14 cellular contexts compared by ENCODE assay signal in genomic region chr3:66304293-66304692, GRCh38.
DNase-seq lines count a peak whose midpoint lies in the region; ATAC-seq and TF ChIP-seq lines count a peak whose summit lies in the region.
"Had no signal": no experiment of that assay in that cellular context is flagged by ENCODE, and none has a peak within 500 bp of the region (broad histone marks: within the 10 kb centered on the region; RNA-seq: fewer than 3 reads in every experiment).

No MANE protein-coding gene starts in this region.

- H3K4me3 ChIP-seq in PC-9, result no peak overlapping the region
- H3K4me3 ChIP-seq: dorsolateral prefrontal cortex, pancreas, vagina had no signal

- peaks cover 62% of the 10 kb centered on the region for H3K4me1 Mint-ChIP-seq in CD4-positive, alpha-beta T cell (ENCODE audit: low read depth)
- H3K4me1 Mint-ChIP-seq in activated B cell treated with CpG ODN at 0.5 μM for 24 hours (peaks cover 44% of the 10 kb centered on the region), mesothelial cell of epicardium (peaks cover 25% of the 10 kb centered on the region)

- no peaks in the 10 kb centered on the region for H3F3A ChIP-seq in PC-9 (ENCODE audit: insufficient read depth, low read depth)

- no peaks in the 10 kb centered on the region for H3K27me3 ChIP-seq in CD4-positive, alpha-beta T cell (ENCODE audit: control insufficient read depth, insufficient read depth, low read length)
- H3K27me3 ChIP-seq in PC-9 (ENCODE audit: insufficient read depth, low read depth), result no peaks in the 10 kb centered on the region
- H3K27me3 ChIP-seq: dorsolateral prefrontal cortex, pancreas, vagina had no signal

- H3K27me3 Mint-ChIP-seq in CD4-positive, alpha-beta T cell, result no peaks in the 10 kb centered on the region
- H3K27me3 Mint-ChIP-seq in activated B cell treated with CpG ODN at 0.5 μM for 24 hours, result no peaks in the 10 kb centered on the region
- H3K27me3 Mint-ChIP-seq in mesothelial cell of epicardium (ENCODE audit: low read depth), result no peaks in the 10 kb centered on the region

- no peak for ATAC-seq in CD4-positive, alpha-beta T cell (ENCODE audit: poor library complexity)
- peak; percentile 50 for ATAC-seq in GM18505 (IDR thresholded peaks at IDR 0.05; ENCODE audit: unreplicated experiment)
- no peak for ATAC-seq in activated B cell treated with CpG ODN at 0.5 μM for 24 hours (ENCODE audit: low read depth)
- no peak for ATAC-seq in HG02885 (IDR thresholded peaks at IDR 0.05; ENCODE audit: poor library complexity, unreplicated experiment)
- ATAC-seq in GM19467 (IDR thresholded peaks at IDR 0.05; ENCODE audit: unreplicated experiment), result no peak
- no peak for ATAC-seq in HG03378 (IDR thresholded peaks at IDR 0.05; ENCODE audit: unreplicated experiment)
- ATAC-seq: pancreas had no signal

- H3K4me1 ChIP-seq in PC-9 (replicated peaks; ENCODE audit: insufficient read depth), result no peaks in the 10 kb centered on the region
- H3K4me1 ChIP-seq: vagina had no signal

- H4K20me1 ChIP-seq in PC-9 (ENCODE audit: insufficient read depth), result no peaks in the 10 kb centered on the region

- no peak for DNase-seq in CD4-positive, alpha-beta T cell
- no peak for DNase-seq in activated B cell treated with CpG ODN at 0.5 μM for 24 hours
- DNase-seq in mesothelial cell of epicardium (ENCODE audit: low spot score in 2 of 2, unreplicated experiment in 2 of 2), result no peak
- no peak for DNase-seq in PC-9
- DNase-seq: DMS79, dorsolateral prefrontal cortex, NCI-H510A treated with DMSO at 0.1 percent for 48 hours, pancreas had no signal

- peaks cover 4% of the 10 kb centered on the region for H3K9me3 Mint-ChIP-seq in CD4-positive, alpha-beta T cell
- H3K9me3 Mint-ChIP-seq in activated B cell treated with CpG ODN at 0.5 μM for 24 hours, result no peaks in the 10 kb centered on the region
- peaks cover 3% of the 10 kb centered on the region for H3K9me3 Mint-ChIP-seq in mesothelial cell of epicardium

- H3K4me3 Mint-ChIP-seq in CD4-positive, alpha-beta T cell, result peak overlapping the region; percentile 43
- H3K4me3 Mint-ChIP-seq in activated B cell treated with CpG ODN at 0.5 μM for 24 hours, result peak overlapping the region; percentile 17
- H3K4me3 Mint-ChIP-seq in mesothelial cell of epicardium, result no peak overlapping the region

- POLR2A ChIA-PET in CD4-positive, alpha-beta T cell (lab: Charles Lee), result interaction anchor here (0.6 to 0.8 kb wide), 2 partner anchors 73 to 132 kb away, joined by 3 to 4 read pairs; no protein-coding TSS in a partner anchor
- POLR2A ChIA-PET in activated B cell treated with CpG ODN at 0.5 μM for 24 hours (lab: Charles Lee), result interaction anchor here (2.7 kb wide), 1 partner anchor 18 kb away, joined by 18 read pairs; no protein-coding TSS in a partner anchor
- POLR2A ChIA-PET in PC-9 (lab: Charles Lee; ENCODE audit: unreplicated experiment), result no interaction called here

- peak overlapping the region; percentile 98 for H3K27ac Mint-ChIP-seq in CD4-positive, alpha-beta T cell
- H3K27ac Mint-ChIP-seq in activated B cell treated with CpG ODN at 0.5 μM for 24 hours (peak overlapping the region; percentile 62), mesothelial cell of epicardium (peak overlapping the region; percentile 15)

- peak overlapping the region; percentile 7 for H3K27ac ChIP-seq in CD4-positive, alpha-beta T cell (ENCODE audit: low read depth, low read length)
- no peak overlapping the region for H3K27ac ChIP-seq in PC-9
- H3K27ac ChIP-seq: dorsolateral prefrontal cortex, pancreas, VCaP had no signal

- H3K79me2 ChIP-seq in PC-9 (ENCODE audit: low read depth), result no peaks in the 10 kb centered on the region

- BruUV-seq in PC-9 (replicated peaks; lab: Mats Ljungman, UMichigan), result no TSS peak

- no peaks in the 10 kb centered on the region for H3K9me2 ChIP-seq in PC-9 (ENCODE audit: insufficient read depth)

- TF ChIP-seq CTCF in CD4-positive, alpha-beta T cell (IDR thresholded peaks at IDR 0.05), result no peak
- TF ChIP-seq CTCF in activated B cell treated with CpG ODN at 0.5 μM for 24 hours (IDR thresholded peaks at IDR 0.05) (no peak), mesothelial cell of epicardium (IDR thresholded peaks at IDR 0.05; ENCODE audit: unreplicated experiment) (no peak), PC-9 (conservative IDR thresholded peaks at IDR 0.05) (no peak)

- H3K9me3 ChIP-seq in CD4-positive, alpha-beta T cell (ENCODE audit: control insufficient read depth, low read length), result no peaks in the 10 kb centered on the region
- H3K9me3 ChIP-seq in PC-9 (ENCODE audit: insufficient read depth, low read depth), result no peaks in the 10 kb centered on the region
- H3K9me3 ChIP-seq: pancreas, vagina had no signal

- H3K36me3 ChIP-seq in PC-9 (ENCODE audit: low read depth), result no peaks in the 10 kb centered on the region
- H3K36me3 ChIP-seq: pancreas, vagina had no signal

- peaks cover 5% of the 10 kb centered on the region for H3K36me3 Mint-ChIP-seq in CD4-positive, alpha-beta T cell (ENCODE audit: low read depth)
- H3K36me3 Mint-ChIP-seq in activated B cell treated with CpG ODN at 0.5 μM for 24 hours (ENCODE audit: low read depth) (peaks cover 5% of the 10 kb centered on the region), mesothelial cell of epicardium (peaks cover 2% of the 10 kb centered on the region)

- no peak overlapping the region for H2AFZ ChIP-seq in PC-9

- CTCF ChIA-PET in CD4-positive, alpha-beta T cell (lab: Charles Lee), result no interaction called here
- CTCF ChIA-PET in activated B cell treated with CpG ODN at 0.5 μM for 24 hours (lab: Charles Lee), result interaction anchor here (1.3 kb wide), 1 partner anchor 17 kb away, joined by 3 read pairs; no protein-coding TSS in a partner anchor
- CTCF ChIA-PET in PC-9 (lab: Charles Lee), result no interaction called here

- H3K4me2 ChIP-seq in PC-9, result no peak overlapping the region

- TF ChIP-seq POLR2A in GM18505 (IDR thresholded peaks at IDR 0.05; ENCODE audit: borderline replicate concordance, extremely low read depth, insufficient read depth, insufficient read length), result no peak

- intact Hi-C loops in CD4-positive, alpha-beta T cell (cut with DNase I, micrococcal nuclease), result loop anchor here in 1 of 2 experiments (10.0 kb wide), 1 partner anchor 191 kb away; no protein-coding TSS in a partner anchor
- intact Hi-C loops in activated B cell treated with CpG ODN at 0.5 μM for 24 hours (cut with micrococcal nuclease), result loop anchor here (5.0 kb wide), 1 partner anchor 83 kb away; no protein-coding TSS in a partner anchor
- intact Hi-C loops in PC-9 (cut with micrococcal nuclease; ENCODE audit: unreplicated experiment), result no loop called here

Comparison
In these comparisons a context has a peak if more than half of its experiments do, and no peak if none do; other contexts are left out.
1. H3K27ac Mint-ChIP-seq: peak in every context shown above with its lines; median percentile 98 in CD4-positive, alpha-beta T cell; 62 in activated B cell treated with CpG ODN at 0.5 μM for 24 hours; 15 in mesothelial cell of epicardium.